ENCODE assay signal across 10 cellular contexts in the genomic region with DNA sequence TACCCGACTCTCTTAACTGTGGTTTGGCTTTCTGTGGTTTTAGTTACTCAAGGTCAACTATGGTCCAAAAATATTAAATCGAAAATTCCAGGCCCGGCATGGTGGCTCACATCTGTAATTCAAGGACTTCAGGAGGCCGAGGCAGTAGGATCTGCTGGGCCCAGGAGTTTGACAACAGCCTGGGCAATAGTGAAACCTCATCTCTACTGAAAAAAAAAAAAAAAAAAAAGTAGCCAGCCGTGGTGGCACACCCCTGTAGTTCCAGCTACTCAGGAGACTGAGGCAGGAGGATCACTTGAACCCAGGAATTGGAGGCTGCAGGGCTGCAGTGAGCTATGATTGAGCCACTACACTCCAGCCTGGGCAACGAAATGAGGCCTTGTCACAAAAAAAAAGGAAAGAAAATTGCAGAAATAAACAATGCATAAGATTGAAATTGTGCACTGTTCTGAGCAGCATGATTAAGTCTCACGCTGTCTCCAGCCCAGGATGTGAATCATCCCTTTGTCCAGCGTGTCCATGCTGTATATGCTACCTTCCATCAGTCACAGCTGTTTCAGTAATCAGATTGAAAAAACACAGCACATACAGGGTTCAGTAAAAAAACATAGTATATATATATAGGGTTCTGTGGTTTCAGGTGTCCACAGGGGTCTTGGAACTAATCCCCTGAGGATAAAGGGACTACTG. TPM values are rescaled to one million over a fixed set of nuclear protein-coding genes. Genes with fewer than 3 reads are reported as not detected.
A peak's percentile ranks its signal among the peaks of the same experiment; 100 is the strongest.
DNase-seq lines count a peak whose midpoint lies in the region; ATAC-seq and TF ChIP-seq lines count a peak whose summit lies in the region.
"Had no signal": no experiment of that assay in that cellular context is flagged by ENCODE, and none has a peak within 500 bp of the region (broad histone marks: within the 10 kb centered on the region; RNA-seq: fewer than 3 reads in every experiment).

No MANE protein-coding gene starts in this region.

- peak overlapping the region in 2 of 11 experiments; percentile 18 to 25; a peak in 2 of 22 replicates for H3K9ac ChIP-seq in BLaER1 treated with 17β-estradiol and CSF1 and Interleukin-3, amounts not matched to agents 10 nM and 100 nM

- H3K4me3 ChIP-seq in BLaER1 treated with 17β-estradiol and CSF1 and Interleukin-3, amounts not matched to agents 10 nM and 100 nM: no peak overlapping the region
- H3K4me3 ChIP-seq in cardiac fibroblast (replicated peaks in 1 of 2; ENCODE audit: low read depth in 2 of 2, low read length in 2 of 2) (no peak overlapping the region), mucosa of descending colon (no peak overlapping the region), right cardiac atrium (ENCODE audit: low read length) (no peak overlapping the region)

- H3K9me3 ChIP-seq in BLaER1 treated with 17β-estradiol and CSF1 and Interleukin-3, amounts not matched to agents 10 nM and 100 nM (replicated peaks in 1 of 11): peaks cover 0 to 9% (median 0%) of the 10 kb centered on the region in 11 experiments; a peak in 1 of 22 replicates
- H3K9me3 ChIP-seq in mucosa of descending colon (no peaks in the 10 kb centered on the region), right cardiac atrium (ENCODE audit: control insufficient read depth, low read length) (no peaks in the 10 kb centered on the region)

- H3K27me3 ChIP-seq in BLaER1 treated with 17β-estradiol and CSF1 and Interleukin-3, amounts not matched to agents 10 nM and 100 nM: no peaks in the 10 kb centered on the region
- H3K27me3 ChIP-seq in right cardiac atrium (ENCODE audit: control insufficient read depth, insufficient read depth): no peaks in the 10 kb centered on the region

- H3K27ac ChIP-seq in BLaER1 treated with 17β-estradiol and CSF1 and Interleukin-3, amounts not matched to agents 10 nM and 100 nM: peak overlapping the region in 3 of 11 experiments; percentile 24 to 60 (median 31); a peak in 6 of 22 replicates
- no peak overlapping the region for H3K27ac ChIP-seq in right cardiac atrium (ENCODE audit: low read length)

- no peaks in the 10 kb centered on the region for H4K20me1 ChIP-seq in BLaER1 treated with 17β-estradiol and CSF1 and Interleukin-3, amounts not matched to agents 10 nM and 100 nM

- intact Hi-C loops in mucosa of descending colon (cut with DNase I, micrococcal nuclease) (no loop called here), right cardiac atrium (cut with DNase I) (no loop called here)

- DNase-seq in NCI-H69 (lab: John Stamatoyannopoulos, UW) (peak; percentile 16), cardiac fibroblast (ENCODE audit: low read depth in 2 of 2) (peak; percentile 84 to 96), mucosa of descending colon (no peak), right cardiac atrium (no peak)
- DNase-seq: activated CD4-positive, CD25-positive, alpha-beta regulatory T cell had no signal

- 60% methylated on average over 8 of the region's 8 CpGs for WGBS in right cardiac atrium

- H3K36me3 ChIP-seq in BLaER1 treated with 17β-estradiol and CSF1 and Interleukin-3, amounts not matched to agents 10 nM and 100 nM: no peaks in the 10 kb centered on the region
- H3K36me3 ChIP-seq in mucosa of descending colon (ENCODE audit: low read depth): no peaks in the 10 kb centered on the region

- ATAC-seq in mucosa of descending colon: peak; percentile 32
- no peak for ATAC-seq in right cardiac atrium
- ATAC-seq in GM18909 (IDR thresholded peaks at IDR 0.05; ENCODE audit: poor library complexity, unreplicated experiment): no peak
- ATAC-seq in GM19397 (IDR thresholded peaks at IDR 0.05; ENCODE audit: unreplicated experiment): no peak
- no peak for ATAC-seq in HG02759 (IDR thresholded peaks at IDR 0.05; ENCODE audit: unreplicated experiment)
- ATAC-seq: left lobe of liver had no signal

- H3K4me1 ChIP-seq in BLaER1 treated with 17β-estradiol and CSF1 and Interleukin-3, amounts not matched to agents 10 nM and 100 nM: peaks cover 0 to 70% (median 43%) of the 10 kb centered on the region in 10 experiments; a peak in 17 of 20 replicates
- H3K4me1 ChIP-seq in mucosa of descending colon (ENCODE audit: low read depth): no peaks in the 10 kb centered on the region
- no peaks in the 10 kb centered on the region for H3K4me1 ChIP-seq in right cardiac atrium (ENCODE audit: control insufficient read depth, insufficient read depth, low read length)

- TF ChIP-seq CTCF in cardiac fibroblast (IDR thresholded peaks at IDR 0.05; ENCODE audit: low read depth, low read length) (no peak), mucosa of descending colon (IDR thresholded peaks at IDR 0.05) (no peak)

- H3K4me2 ChIP-seq in BLaER1 treated with 17β-estradiol and CSF1 and Interleukin-3, amounts not matched to agents 10 nM and 100 nM: peak overlapping the region in 6 of 11 experiments; percentile 8 to 83 (median 52); a peak in 10 of 22 replicates

RNA-seq across cellular contexts. Expression of a gene that starts 40.7 kb away (rescaled TPM):
- total RNA-seq in mucosa of descending colon (under 1 TPM; 0.28 to 0.43 (median 0.43) TPM), right cardiac atrium (under 1 TPM; 0.23 to 0.47 (median 0.28) TPM)
- 0.07 TPM for polyA plus RNA-seq in right cardiac atrium
- total RNA-seq: left lobe of liver had no signal

Comparison
In these comparisons a context has a peak if more than half of its experiments do, and no peak if none do; other contexts are left out.
1. DNase-seq: peak in NCI-H69 (single experiment) and cardiac fibroblast (2 of 2); none in mucosa of descending colon (0 of 3) and right cardiac atrium (0 of 3).